ENCODE assay signal across 18 cellular contexts in genomic region chr1:216705686-216706085, GRCh38. TPM values are rescaled to one million over a fixed set of nuclear protein-coding genes. Genes with fewer than 3 reads are reported as not detected.
DNase-seq lines count a peak whose midpoint lies in the region.
"Had no signal": no experiment of that assay in that cellular context is flagged by ENCODE, and none has a peak within 500 bp of the region (broad histone marks: within the 10 kb centered on the region; RNA-seq: fewer than 3 reads in every experiment).

No MANE protein-coding gene starts in this region.

- no peak overlapping the region for H2BK5ac ChIP-seq in mesenchymal stem cell (ENCODE audit: low read depth, low read length, poor library complexity, severe bottlenecking)

- no peak overlapping the region for H3K4ac ChIP-seq in mesenchymal stem cell (ENCODE audit: low read depth in 1 of 2, low read length in 2 of 2)

- H3K27ac ChIP-seq in mesenchymal stem cell (ENCODE audit: low read length, poor library complexity, severe bottlenecking): no peak overlapping the region
- no peak overlapping the region for H3K27ac ChIP-seq in effector memory CD4-positive, alpha-beta T cell (ENCODE audit: insufficient read depth, low read length, poor library complexity, severe bottlenecking)
- H3K27ac ChIP-seq: GM23248, tibial nerve had no signal

- H3K27me3 ChIP-seq in mesenchymal stem cell (ENCODE audit: control insufficient read depth in 1 of 2, insufficient read depth in 1 of 2, low read length in 2 of 2): peaks cover 0 to 6% of the 10 kb centered on the region in 2 experiments
- H3K27me3 ChIP-seq in effector memory CD4-positive, alpha-beta T cell (replicated peaks; ENCODE audit: control insufficient read depth, insufficient read depth, low read length, poor library complexity, severe bottlenecking): no peaks in the 10 kb centered on the region

- no peak overlapping the region for H4K91ac ChIP-seq in mesenchymal stem cell (ENCODE audit: low read length)

- H3K4me1 ChIP-seq in mesenchymal stem cell (ENCODE audit: control insufficient read depth, insufficient read depth, low read depth, low read length): no peaks in the 10 kb centered on the region
- H3K4me1 ChIP-seq in effector memory CD4-positive, alpha-beta T cell (ENCODE audit: control insufficient read depth, insufficient read depth, low read length, poor library complexity, severe bottlenecking): no peaks in the 10 kb centered on the region
- H3K4me1 ChIP-seq: tibial nerve had no signal

- H3K9me3 ChIP-seq in mesenchymal stem cell (ENCODE audit: control insufficient read depth, low read length): no peaks in the 10 kb centered on the region
- H3K9me3 ChIP-seq in effector memory CD4-positive, alpha-beta T cell (ENCODE audit: control insufficient read depth, low read length): no peaks in the 10 kb centered on the region
- H3K9me3 ChIP-seq: tibial nerve had no signal

- H3K36me3 ChIP-seq in mesenchymal stem cell (ENCODE audit: control insufficient read depth in 1 of 2, insufficient read depth in 2 of 2, low read depth in 1 of 2, low read length in 2 of 2): no peaks in the 10 kb centered on the region
- no peaks in the 10 kb centered on the region for H3K36me3 ChIP-seq in effector memory CD4-positive, alpha-beta T cell (ENCODE audit: control insufficient read depth, insufficient read depth, low read length)
- H3K36me3 ChIP-seq: tibial nerve had no signal

- 97% methylated on average over 2 of the region's 4 CpGs for WGBS in mesenchymal stem cell

- H3K9ac ChIP-seq in mesenchymal stem cell (ENCODE audit: low read length): no peak overlapping the region
- H3K9ac ChIP-seq: GM23248 had no signal

- H4K8ac ChIP-seq in mesenchymal stem cell (ENCODE audit: low read length): no peak overlapping the region

- peak; percentile 93 for DNase-seq in COR-L47 (lab: John Stamatoyannopoulos, UW)
- peak; percentile 98 for DNase-seq in NCI-H1105 treated with DMSO at 0.1 percent for 48 hours (lab: John Stamatoyannopoulos, UW)
- DNase-seq in NCI-H446 treated with DMSO at 0.1 percent for 48 hours (lab: John Stamatoyannopoulos, UW): peak; percentile 82
- peak; percentile 82 for DNase-seq in cerebellum (ENCODE audit: low spot score)
- no peak for DNase-seq in T1000 (lab: John Stamatoyannopoulos, UW)
- no peak for DNase-seq in activated CD4-positive, CD25-positive, alpha-beta regulatory T cell treated with anti-CD3 and anti-CD28 coated beads, Interleukin-2, amount 50 U/mL, for 72 hours
- no peak for DNase-seq in mesenchymal stem cell
- no peak for DNase-seq in effector memory CD4-positive, alpha-beta T cell
- DNase-seq: activated CD4-positive, alpha-beta T cell treated with anti-CD3 and anti-CD28 coated beads, Interleukin-2, amount 10 ng/mL, durations not matched to agents 7 days and 5 days; activated naive CD8-positive, alpha-beta T cell treated with anti-CD3 and anti-CD28 coated beads, Interleukin-2, amount 10 ng/mL, durations not matched to agents 7 days and 5 days; activated T-cell treated with anti-CD3 and anti-CD28 coated beads, Interleukin-2, amount 50 U/mL, for 24 hours; Calu3; central memory CD4-positive, alpha-beta T cell; GM23248; immature natural killer cell; stimulated activated CD4-positive, alpha-beta T cell treated with anti-CD3 and anti-CD28 coated beads, Interleukin-4, amount 100 ng/mL, for 1 hour; T-helper 9 cell had no signal

- H2BK12ac ChIP-seq in mesenchymal stem cell (ENCODE audit: low read length in 2 of 2): no peak overlapping the region

- H2BK120ac ChIP-seq in mesenchymal stem cell (ENCODE audit: low read depth, low read length): no peak overlapping the region

- no peak overlapping the region for H3K18ac ChIP-seq in mesenchymal stem cell (ENCODE audit: low read depth in 1 of 2, low read length in 2 of 2)

- H3K4me3 ChIP-seq in mesenchymal stem cell (ENCODE audit: insufficient read depth in 1 of 2, low read depth in 1 of 2, low read length in 2 of 2): no peak overlapping the region
- H3K4me3 ChIP-seq in effector memory CD4-positive, alpha-beta T cell (ENCODE audit: insufficient read depth, low read depth, low read length, poor library complexity, severe bottlenecking): no peak overlapping the region
- H3K4me3 ChIP-seq: GM23248, tibial nerve had no signal

- H2BK15ac ChIP-seq in mesenchymal stem cell (ENCODE audit: low read depth, poor library complexity, severe bottlenecking): no peak overlapping the region

- H3K23ac ChIP-seq in mesenchymal stem cell (ENCODE audit: low read length in 2 of 2): no peak overlapping the region

- no peaks in the 10 kb centered on the region for H3K79me1 ChIP-seq in mesenchymal stem cell (replicated peaks; ENCODE audit: low read length, poor library complexity, severe bottlenecking)

- no peak overlapping the region for H2AFZ ChIP-seq in mesenchymal stem cell (ENCODE audit: low read depth, low read length)
- H2AFZ ChIP-seq: GM23248 had no signal

- H3K14ac ChIP-seq in mesenchymal stem cell (ENCODE audit: low read length in 2 of 2): no peak overlapping the region

- H2AK5ac ChIP-seq in mesenchymal stem cell (ENCODE audit: low read length, severe bottlenecking): no peak overlapping the region

- no peak overlapping the region for H3K4me2 ChIP-seq in mesenchymal stem cell (ENCODE audit: low read length, poor library complexity, severe bottlenecking)

RNA-seq across cellular contexts. Expression of gene ESRRG, which starts 17.5 kb away (rescaled TPM):
- 131 TPM for total RNA-seq in cerebellum
- 0.44 TPM for polyA plus RNA-seq in mesenchymal stem cell (2013, experiment 1 of 2)
- polyA plus RNA-seq in mesenchymal stem cell (2013, experiment 2 of 2): 0.55 TPM
- total RNA-seq: activated CD4-positive, alpha-beta T cell treated with anti-CD3 and anti-CD28 coated beads, Interleukin-2, amount 10 ng/mL, durations not matched to agents 7 days and 5 days; activated naive CD8-positive, alpha-beta T cell treated with anti-CD3 and anti-CD28 coated beads, Interleukin-2, amount 10 ng/mL, durations not matched to agents 7 days and 5 days; GM23248 had no signal
- polyA plus RNA-seq: GM23248, immature natural killer cell had no signal

Comparison
In these comparisons a context has a peak if more than half of its experiments do, and no peak if none do; other contexts are left out.
1. DNase-seq: peak in COR-L47 (single experiment), NCI-H1105 treated with DMSO at 0.1 percent for 48 hours (single experiment), NCI-H446 treated with DMSO at 0.1 percent for 48 hours (single experiment) and cerebellum (single experiment); none in T1000 (single experiment), activated CD4-positive, CD25-positive, alpha-beta regulatory T cell treated with anti-CD3 and anti-CD28 coated beads, Interleukin-2, amount 50 U/mL, for 72 hours (single experiment), mesenchymal stem cell (single experiment) and effector memory CD4-positive, alpha-beta T cell (0 of 3).